Comparison of ENCODE assay signal across 8 cellular contexts in genomic region chr2:199861116-199861774, GRCh38. TPM values are rescaled to one million over a fixed set of nuclear protein-coding genes. Genes with fewer than 3 reads are reported as not detected.
A peak's percentile ranks its signal among the peaks of the same experiment; 100 is the strongest.
DNase-seq lines count a peak whose midpoint lies in the region; ATAC-seq, FAIRE-seq and TF ChIP-seq lines count a peak whose summit lies in the region.

No MANE protein-coding gene starts in this region.

- H3K9me3 Mint-ChIP-seq in glutamatergic neuron (ENCODE audit: unreplicated experiment), result no peaks in the 10 kb centered on the region
- no peaks in the 10 kb centered on the region for H3K9me3 Mint-ChIP-seq in effector memory CD8-positive, alpha-beta T cell

- H3K36me3 Mint-ChIP-seq in glutamatergic neuron (ENCODE audit: unreplicated experiment), result no peaks in the 10 kb centered on the region
- H3K36me3 Mint-ChIP-seq in effector memory CD8-positive, alpha-beta T cell (ENCODE audit: insufficient read depth), result peaks cover 2% of the 10 kb centered on the region

- H3K27ac ChIP-seq in C4-2B, result no peak overlapping the region

- no peaks in the 10 kb centered on the region for H3K4me1 Mint-ChIP-seq in glutamatergic neuron (ENCODE audit: low read depth, unreplicated experiment)
- H3K4me1 Mint-ChIP-seq in effector memory CD8-positive, alpha-beta T cell (ENCODE audit: low read depth in 2 of 2), result no peaks in the 10 kb centered on the region

- no peak overlapping the region for H3K4me3 Mint-ChIP-seq in glutamatergic neuron (ENCODE audit: unreplicated experiment)
- H3K4me3 Mint-ChIP-seq in effector memory CD8-positive, alpha-beta T cell, result no peak overlapping the region

- no peak for TF ChIP-seq POLR2A in H54 (IDR thresholded peaks at IDR 0.05; ENCODE audit: low read depth, low read length)

- TF ChIP-seq CTCF in C4-2B (conservative IDR thresholded peaks at IDR 0.05) (peak; percentile 74), glutamatergic neuron (IDR thresholded peaks at IDR 0.05; ENCODE audit: partially characterized antibody, unreplicated experiment) (peak; percentile 63)

- DNase-seq in HuH-7 (ENCODE audit: low spot score) (peak; percentile 10), SKM-1 (lab: John Stamatoyannopoulos, UW; ENCODE audit: unreplicated experiment) (peak; percentile 56), glutamatergic neuron (no peak), urothelium cell line (ENCODE audit: low spot score) (peak; percentile 9), H54 (ENCODE audit: insufficient read length, low spot score) (no peak)
- no peak for DNase-seq in effector memory CD8-positive, alpha-beta T cell

- FAIRE-seq in urothelium cell line (lab: Jason Lieb, UNC) (no peak), H54 (lab: Jason Lieb, UNC) (no peak)

- no peak overlapping the region for H3K27ac Mint-ChIP-seq in glutamatergic neuron (ENCODE audit: unreplicated experiment)
- H3K27ac Mint-ChIP-seq in effector memory CD8-positive, alpha-beta T cell, result no peak overlapping the region

- no peaks in the 10 kb centered on the region for H3K27me3 Mint-ChIP-seq in glutamatergic neuron (ENCODE audit: unreplicated experiment)
- H3K27me3 Mint-ChIP-seq in effector memory CD8-positive, alpha-beta T cell, result peaks cover 33 to 45% of the 10 kb centered on the region in 2 donors

- ATAC-seq in effector memory CD8-positive, alpha-beta T cell (replicated peaks), result no peak
- no peak for ATAC-seq in GM21576 (IDR thresholded peaks at IDR 0.05; ENCODE audit: unreplicated experiment)

RNA-seq across cellular contexts. Expression of gene FTCDNL1, which starts 10.3 kb away (rescaled TPM):
- total RNA-seq in glutamatergic neuron (ENCODE audit: unreplicated experiment), result 0.74 TPM

RNA-seq across cellular contexts. Expression of gene C2orf69, which starts 49.8 kb away (rescaled TPM):
- total RNA-seq in glutamatergic neuron (ENCODE audit: unreplicated experiment), result 27.3 TPM

Comparison
In these comparisons a context has a peak if more than half of its experiments do, and no peak if none do; other contexts are left out.
1. DNase-seq: peak in HuH-7 (single experiment), SKM-1 (single experiment) and urothelium cell line (single experiment); none in glutamatergic neuron (single experiment), H54 (single experiment) and effector memory CD8-positive, alpha-beta T cell (0 of 3).